In the genomic region with DNA sequence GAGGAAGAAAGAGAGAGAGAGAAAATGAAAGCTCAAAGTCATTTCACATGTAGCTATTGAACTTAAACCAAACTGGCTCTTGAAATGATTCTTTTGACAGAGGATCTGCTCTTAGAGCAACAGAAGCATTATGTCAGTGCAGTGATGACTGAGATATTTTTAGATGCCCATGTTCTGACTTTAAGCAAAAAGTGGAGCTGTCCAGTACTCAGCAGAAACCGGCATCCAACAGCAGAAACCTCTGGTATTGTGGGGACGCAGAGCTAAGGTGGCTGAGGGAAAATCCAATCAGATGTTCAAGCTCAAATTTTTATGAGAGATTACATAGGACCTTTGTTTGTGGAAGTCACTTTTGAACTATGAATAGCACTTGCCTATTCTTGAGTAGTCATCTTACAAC, we compare ENCODE assay signal across 26 cellular contexts.
"Had no signal": no experiment of that assay in that cellular context is flagged by ENCODE, and none has a peak within 500 bp of the region (broad histone marks: within the 10 kb centered on the region; RNA-seq: fewer than 3 reads in every experiment).

No MANE protein-coding gene starts in this region.

- H3K9me3 ChIP-seq: left lung, lower lobe of right lung, pancreas, prostate gland, suprapubic skin, thoracic aorta, transverse colon, vagina had no signal

- DNase-seq: hypothalamus; immature natural killer cell; kidney; left colon; left lung; lower lobe of right lung; mammary epithelial cell; mesenchymal stem cell; naive thymus-derived CD8-positive, alpha-beta T cell; nucleus accumbens; pancreas; posterior cingulate gyrus; retina; right cardiac atrium; small intestine; spleen; stimulated activated CD4-positive, alpha-beta T cell treated with anti-CD3 and anti-CD28 coated beads, Interleukin-4, amount 100 ng/mL, for 24 hours; stimulated activated naive CD4-positive, alpha-beta T cell; transverse colon; upper lobe of left lung had no signal

- H3K27me3 ChIP-seq: left lung, pancreas, spleen, suprapubic skin, transverse colon, upper lobe of left lung, vagina had no signal

- H3K36me3 ChIP-seq: left lung, lower lobe of right lung, pancreas, prostate gland, spleen, suprapubic skin, thoracic aorta, transverse colon, upper lobe of left lung, vagina had no signal

- H3K4me3 ChIP-seq: left lung, lower lobe of right lung, pancreas, prostate gland, spleen, suprapubic skin, thoracic aorta, transverse colon, upper lobe of left lung, vagina had no signal

- H3K27ac ChIP-seq: left lung, lower lobe of right lung, pancreas, prostate gland, spleen, suprapubic skin, thoracic aorta, transverse colon, upper lobe of left lung, vagina had no signal

- H3K4me1 ChIP-seq: left lung, lower lobe of right lung, pancreas, prostate gland, spleen, suprapubic skin, transverse colon, upper lobe of left lung, vagina had no signal

- ATAC-seq: left colon; left lung; lower lobe of right lung; naive thymus-derived CD8-positive, alpha-beta T cell; pancreas; right cardiac atrium; sciatic nerve; stimulated activated effector memory CD8-positive, alpha-beta T cell treated with anti-CD3 and anti-CD28 coated beads, Interleukin-12 subunit alpha, Interleukin-12 subunit beta, amount 100 ng/mL, for 72 hours had no signal
